ENCODE assay signal across 13 cellular contexts in genomic region chr21:36910581-36911307, GRCh38. TPM values are rescaled to one million over a fixed set of nuclear protein-coding genes. Genes with fewer than 3 reads are reported as not detected.
A peak's percentile ranks its signal among the peaks of the same experiment; 100 is the strongest.
DNase-seq lines count a peak whose midpoint lies in the region; ATAC-seq and TF ChIP-seq lines count a peak whose summit lies in the region.
"Had no signal": no experiment of that assay in that cellular context is flagged by ENCODE, and none has a peak within 500 bp of the region (broad histone marks: within the 10 kb centered on the region; RNA-seq: fewer than 3 reads in every experiment).

No MANE protein-coding gene starts in this region.

- DNase-seq in activated T-cell treated with anti-CD3 and anti-CD28 coated beads, Interleukin-2, amount 50 U/mL, for 72 hours: no peak
- no peak for DNase-seq in activated T-cell treated with anti-CD3 and anti-CD28 coated beads for 4 hours
- DNase-seq in SJCRH30: peak; percentile 87 to 89
- no peak for DNase-seq in foreskin keratinocyte
- peak; percentile 38 for DNase-seq in stromal cell of bone marrow (ENCODE audit: low read depth)
- no peak for DNase-seq in cortex of kidney (lab: John Stamatoyannopoulos, UW)
- no peak for DNase-seq in NCI-H510A treated with DMSO at 0.1 percent for 48 hours (lab: John Stamatoyannopoulos, UW)
- DNase-seq: activated CD8-positive, alpha-beta memory T cell treated with anti-CD3 and anti-CD28 coated beads, Interleukin-2, amount 10 ng/mL, durations not matched to agents 7 days and 5 days; midbrain; right lobe of liver had no signal

- ATAC-seq in activated T-cell treated with anti-CD3 and anti-CD28 coated beads, Interleukin-2, amount 50 U/mL, for 72 hours (replicated peaks in 1 of 2): no peak
- ATAC-seq in foreskin keratinocyte: no peak
- ATAC-seq in GM21367 (IDR thresholded peaks at IDR 0.05; ENCODE audit: unreplicated experiment): no peak

- H3K9me3 ChIP-seq in SJCRH30 (replicated peaks): no peaks in the 10 kb centered on the region
- H3K9me3 ChIP-seq: right lobe of liver had no signal

- H3K27me3 ChIP-seq in SJCRH30 (no peaks in the 10 kb centered on the region), foreskin keratinocyte (no peaks in the 10 kb centered on the region)
- H3K27me3 ChIP-seq: BLaER1, cardiac muscle cell, right lobe of liver had no signal

- H3K9me3 Mint-ChIP-seq in activated T-cell treated with anti-CD3 and anti-CD28 coated beads, Interleukin-2, amount 50 U/mL, for 72 hours: no peaks in the 10 kb centered on the region

- peaks cover 7% of the 10 kb centered on the region for H3K4me1 ChIP-seq in SJCRH30
- peaks cover 4% of the 10 kb centered on the region for H3K4me1 ChIP-seq in foreskin keratinocyte
- H3K4me1 ChIP-seq: BLaER1, right lobe of liver had no signal

- no peaks in the 10 kb centered on the region for H3K36me3 ChIP-seq in SJCRH30
- H3K36me3 ChIP-seq: cardiac muscle cell, right lobe of liver had no signal

- no peaks in the 10 kb centered on the region for H3K27me3 Mint-ChIP-seq in activated T-cell treated with anti-CD3 and anti-CD28 coated beads, Interleukin-2, amount 50 U/mL, for 72 hours (ENCODE audit: low read depth)
- H3K27me3 Mint-ChIP-seq: activated CD8-positive, alpha-beta memory T cell treated with anti-CD3 and anti-CD28 coated beads, Interleukin-2, amount 10 ng/mL, durations not matched to agents 7 days and 5 days had no signal

- peak overlapping the region; percentile 97 for H3K27ac Mint-ChIP-seq in activated T-cell treated with anti-CD3 and anti-CD28 coated beads, Interleukin-2, amount 50 U/mL, for 72 hours
- H3K27ac Mint-ChIP-seq: activated CD8-positive, alpha-beta memory T cell treated with anti-CD3 and anti-CD28 coated beads, Interleukin-2, amount 10 ng/mL, durations not matched to agents 7 days and 5 days had no signal

- TF ChIP-seq CTCF in foreskin keratinocyte (conservative IDR thresholded peaks at IDR 0.05): no peak

- H3K4me3 ChIP-seq in SJCRH30: no peak overlapping the region
- H3K4me3 ChIP-seq: BLaER1, cardiac muscle cell, right lobe of liver had no signal

- peaks cover 25% of the 10 kb centered on the region for H3K4me1 Mint-ChIP-seq in activated T-cell treated with anti-CD3 and anti-CD28 coated beads, Interleukin-2, amount 50 U/mL, for 72 hours (ENCODE audit: low read depth)

- H3K27ac ChIP-seq in SJCRH30: no peak overlapping the region
- H3K27ac ChIP-seq in foreskin keratinocyte: peak overlapping the region; percentile 40
- H3K27ac ChIP-seq: BLaER1, cardiac muscle cell, right lobe of liver had no signal

- peaks cover 0 to 2% of the 10 kb centered on the region in 2 donors for H3K36me3 Mint-ChIP-seq in activated T-cell treated with anti-CD3 and anti-CD28 coated beads, Interleukin-2, amount 50 U/mL, for 72 hours (ENCODE audit: insufficient read depth in 2 of 2)
- H3K36me3 Mint-ChIP-seq: activated CD8-positive, alpha-beta memory T cell treated with anti-CD3 and anti-CD28 coated beads, Interleukin-2, amount 10 ng/mL, durations not matched to agents 7 days and 5 days had no signal

- H3K4me3 Mint-ChIP-seq in activated T-cell treated with anti-CD3 and anti-CD28 coated beads, Interleukin-2, amount 50 U/mL, for 72 hours: no peak overlapping the region
- H3K4me3 Mint-ChIP-seq: activated CD8-positive, alpha-beta memory T cell treated with anti-CD3 and anti-CD28 coated beads, Interleukin-2, amount 10 ng/mL, durations not matched to agents 7 days and 5 days had no signal

RNA-seq across cellular contexts. Expression of gene HLCS, which starts 55.7 kb away (rescaled TPM):
- 10 to 100 TPM; 30.6 to 33.7 TPM for total RNA-seq in activated T-cell treated with anti-CD3 and anti-CD28 coated beads, Interleukin-2, amount 50 U/mL, for 72 hours
- 15.0 and 15.3 TPM in 2 replicates for total RNA-seq in SJCRH30 (2014; rRNA removed; shearing (Covaris generic))
- total RNA-seq in foreskin keratinocyte: 15.2 and 16.3 TPM in 2 replicates
- 3.3 and 3.9 TPM in 2 replicates for polyA plus RNA-seq in foreskin keratinocyte

Comparison
In these comparisons a context has a peak if more than half of its experiments do, and no peak if none do; other contexts are left out.
1. DNase-seq: peak in SJCRH30 (2 of 2) and stromal cell of bone marrow (single experiment); none in activated T-cell treated with anti-CD3 and anti-CD28 coated beads, Interleukin-2, amount 50 U/mL, for 72 hours (0 of 2), activated T-cell treated with anti-CD3 and anti-CD28 coated beads for 4 hours (single experiment), foreskin keratinocyte (0 of 2), cortex of kidney (single experiment) and NCI-H510A treated with DMSO at 0.1 percent for 48 hours (single experiment).